26 cellular contexts compared by ENCODE assay signal in genomic region chr10:597976-598375, GRCh38.
DNase-seq lines count a peak whose midpoint lies in the region; ATAC-seq lines count a peak whose summit lies in the region.
"Had no signal": no experiment of that assay in that cellular context is flagged by ENCODE, and none has a peak within 500 bp of the region (broad histone marks: within the 10 kb centered on the region; RNA-seq: fewer than 3 reads in every experiment).

No MANE protein-coding gene starts in this region.

- H3K79me1 ChIP-seq in mesenchymal stem cell (replicated peaks; ENCODE audit: low read length, poor library complexity, severe bottlenecking) = peaks cover 48% of the 10 kb centered on the region

- H3K9me3 ChIP-seq in mesenchymal stem cell (ENCODE audit: control insufficient read depth, low read length) = no peaks in the 10 kb centered on the region
- H3K9me3 ChIP-seq: BE2C, left lung, mucosa of descending colon, neutrophil had no signal

- H2AK5ac ChIP-seq in mesenchymal stem cell (ENCODE audit: low read length, severe bottlenecking) = peak overlapping the region; percentile 87

- no peaks in the 10 kb centered on the region for H3K27me3 ChIP-seq in mesenchymal stem cell (ENCODE audit: control insufficient read depth in 1 of 2, insufficient read depth in 1 of 2, low read length in 2 of 2)
- H3K27me3 ChIP-seq in rectal smooth muscle tissue (ENCODE audit: control insufficient read depth, insufficient read depth, low read length) = no peaks in the 10 kb centered on the region
- H3K27me3 ChIP-seq: BE2C, left lung had no signal

- H3K4me1 Mint-ChIP-seq in natural killer cell treated with Interleukin-12 subunit alpha and Interleukin-12 subunit beta and Interleukin-15 and Interleukin-18, amount 100 ng/mL, for 72 hours (ENCODE audit: low read depth in 2 of 2) = no peaks in the 10 kb centered on the region

- no peaks in the 10 kb centered on the region for H3K9me3 Mint-ChIP-seq in natural killer cell treated with Interleukin-12 subunit alpha and Interleukin-12 subunit beta and Interleukin-15 and Interleukin-18, amount 100 ng/mL, for 72 hours
- H3K9me3 Mint-ChIP-seq: effector memory CD8-positive, alpha-beta T cell had no signal

- H2BK15ac ChIP-seq in mesenchymal stem cell (ENCODE audit: low read depth, poor library complexity, severe bottlenecking) = peak overlapping the region; percentile 73

- peak overlapping the region; percentile 94 for H2BK5ac ChIP-seq in mesenchymal stem cell (ENCODE audit: low read depth, low read length, poor library complexity, severe bottlenecking)

- H2AFZ ChIP-seq in mesenchymal stem cell (ENCODE audit: low read depth, low read length) = no peak overlapping the region

- intact Hi-C loops in left ventricle myocardium superior (cut with micrococcal nuclease) (no loop called here), Right ventricle myocardium inferior (cut with DNase I) (no loop called here)

- H3K9ac ChIP-seq in mesenchymal stem cell (ENCODE audit: low read length) (no peak overlapping the region), rectal smooth muscle tissue (ENCODE audit: low read length) (no peak overlapping the region)

- WGBS in mesenchymal stem cell = 94% methylated on average over 17 of the region's 17 CpGs

- H3K4me3 Mint-ChIP-seq in natural killer cell treated with Interleukin-12 subunit alpha and Interleukin-12 subunit beta and Interleukin-15 and Interleukin-18, amount 100 ng/mL, for 72 hours = no peak overlapping the region
- H3K4me3 Mint-ChIP-seq: brain; effector memory CD8-positive, alpha-beta T cell had no signal

- H3K4ac ChIP-seq in mesenchymal stem cell (ENCODE audit: low read depth in 1 of 2, low read length in 2 of 2) = peak overlapping the region; percentile 83 to 95

- peak overlapping the region in 1 of 2 experiments; percentile 89 for H3K14ac ChIP-seq in mesenchymal stem cell (ENCODE audit: low read length in 2 of 2)

- H4K91ac ChIP-seq in mesenchymal stem cell (ENCODE audit: low read length) = peak overlapping the region; percentile 99

- H3K27ac ChIP-seq in mesenchymal stem cell (ENCODE audit: low read length, poor library complexity, severe bottlenecking) (peak overlapping the region; percentile 97), rectal smooth muscle tissue (ENCODE audit: low read depth, low read length) (peak overlapping the region; percentile 25)
- H3K27ac ChIP-seq: left lung, neutrophil had no signal

- H2BK120ac ChIP-seq in mesenchymal stem cell (ENCODE audit: low read depth, low read length) = peak overlapping the region; percentile 88

- H3K36me3 Mint-ChIP-seq in natural killer cell treated with Interleukin-12 subunit alpha and Interleukin-12 subunit beta and Interleukin-15 and Interleukin-18, amount 100 ng/mL, for 72 hours = no peaks in the 10 kb centered on the region

- H3K4me2 ChIP-seq in mesenchymal stem cell (ENCODE audit: low read length, poor library complexity, severe bottlenecking) = no peak overlapping the region

- ATAC-seq in left ventricle myocardium superior (no peak), Right ventricle myocardium inferior (no peak)
- no peak for ATAC-seq in natural killer cell treated with Interleukin-12 subunit alpha and Interleukin-12 subunit beta and Interleukin-15 and Interleukin-18, amount 100 ng/mL, for 72 hours
- ATAC-seq: effector memory CD8-positive, alpha-beta T cell; esophagus mucosa; K562; mucosa of descending colon had no signal

- H3K23ac ChIP-seq in mesenchymal stem cell (ENCODE audit: low read length in 2 of 2) = no peak overlapping the region

- peaks cover 0 to 13% of the 10 kb centered on the region in 2 experiments for H3K36me3 ChIP-seq in mesenchymal stem cell (ENCODE audit: control insufficient read depth in 1 of 2, insufficient read depth in 2 of 2, low read depth in 1 of 2, low read length in 2 of 2)
- no peaks in the 10 kb centered on the region for H3K36me3 ChIP-seq in rectal smooth muscle tissue (ENCODE audit: control insufficient read depth, insufficient read depth, low read length)
- H3K36me3 ChIP-seq: BE2C, left lung, neutrophil had no signal

- peak overlapping the region; percentile 91 to 96 for H2BK12ac ChIP-seq in mesenchymal stem cell (ENCODE audit: low read length in 2 of 2)

- peak; percentile 21 for DNase-seq in left ventricle myocardium superior
- DNase-seq in Right ventricle myocardium inferior (ENCODE audit: missing footprints) = no peak
- no peak for DNase-seq in mesenchymal stem cell
- DNase-seq in NCI-H446 (lab: John Stamatoyannopoulos, UW) = no peak
- DNase-seq in SKM-1 treated with dmso at 0.1 percent for 144 hours (lab: John Stamatoyannopoulos, UW; ENCODE audit: unreplicated experiment) = no peak
- no peak for DNase-seq in NCI-H2081 treated with DMSO at 0.1 percent for 48 hours (lab: John Stamatoyannopoulos, UW)
- DNase-seq in natural killer cell treated with Interleukin-12 subunit alpha and Interleukin-12 subunit beta and Interleukin-15 and Interleukin-18, amount 100 ng/mL, for 72 hours (ENCODE audit: low spot score) = no peak
- DNase-seq: activated effector memory CD4-positive, alpha-beta T cell treated with anti-CD3 and anti-CD28 coated beads, Interleukin-2, amount 50 U/mL, for 16 hours; BE2C; DMS79; effector memory CD8-positive, alpha-beta T cell; GF-D8; GOT3; hypothalamus; MM.1S; mucosa of descending colon; NCI-H1417; stimulated activated CD4-positive, alpha-beta T cell treated with anti-CD3 and anti-CD28 coated beads, Interleukin-12 subunit alpha, Interleukin-12 subunit beta, amount 100 ng/mL, for 4 hours; stimulated activated CD4-positive, alpha-beta T cell treated with anti-CD3 and anti-CD28 coated beads, Interleukin-4, amount 100 ng/mL, for 4 hours; stimulated activated naive CD4-positive, alpha-beta T cell had no signal

- peak overlapping the region; percentile 91 to 97 for H3K18ac ChIP-seq in mesenchymal stem cell (ENCODE audit: low read depth in 1 of 2, low read length in 2 of 2)

- peak overlapping the region; percentile 90 for H4K8ac ChIP-seq in mesenchymal stem cell (ENCODE audit: low read length)

- peaks cover 2 to 7% of the 10 kb centered on the region in 2 donors for H3K27me3 Mint-ChIP-seq in natural killer cell treated with Interleukin-12 subunit alpha and Interleukin-12 subunit beta and Interleukin-15 and Interleukin-18, amount 100 ng/mL, for 72 hours
- H3K27me3 Mint-ChIP-seq: brain had no signal

- H3K4me1 ChIP-seq in mesenchymal stem cell (ENCODE audit: control insufficient read depth, insufficient read depth, low read depth, low read length) = peaks cover 44% of the 10 kb centered on the region
- peaks cover 24% of the 10 kb centered on the region for H3K4me1 ChIP-seq in rectal smooth muscle tissue (ENCODE audit: control insufficient read depth, insufficient read depth, low read length)
- H3K4me1 ChIP-seq: BE2C had no signal

- no peak overlapping the region for H3K27ac Mint-ChIP-seq in natural killer cell treated with Interleukin-12 subunit alpha and Interleukin-12 subunit beta and Interleukin-15 and Interleukin-18, amount 100 ng/mL, for 72 hours
- H3K27ac Mint-ChIP-seq: effector memory CD8-positive, alpha-beta T cell had no signal

- H3K4me3 ChIP-seq in mesenchymal stem cell (ENCODE audit: insufficient read depth in 1 of 2, low read depth in 1 of 2, low read length in 2 of 2) (no peak overlapping the region), rectal smooth muscle tissue (ENCODE audit: low read length) (no peak overlapping the region)
- H3K4me3 ChIP-seq: K562, left lung, mucosa of descending colon had no signal
